In genomic region chr11:118886681-118887111, GRCh38 we compare ENCODE assay signal across 1 cellular context.
A peak's percentile ranks its signal among the peaks of the same experiment; 100 is the strongest.
TF ChIP-seq lines count a peak whose summit lies in the region.

No MANE protein-coding gene starts in this region.

TF ChIP-seq in GM12878, 131 proteins besides CTCF, POLR2A, EP300 and RAD21 (continued from another document and continues in another):
- TF ChIP-seq SKIL (IDR thresholded peaks at IDR 0.05; ENCODE audit: low read depth, poor library complexity, severe bottlenecking) (no peak), SIX5 (IDR thresholded peaks at IDR 0.05; ENCODE audit: low read depth, low read length, severe bottlenecking) (no peak), GATAD2B (conservative IDR thresholded peaks at IDR 0.05; ENCODE audit: low read depth) (0 out of 2 replicates have a peak, but pooled peaks have one; percentile 37), NR2F1 (conservative IDR thresholded peaks at IDR 0.05) (peak; percentile 77), PRDM15 (CRISPR knock-in tag; IDR thresholded peaks at IDR 0.05) (no peak), ZSCAN29 (IDR thresholded peaks at IDR 0.05) (no peak), ZBTB40 (IDR thresholded peaks at IDR 0.05; ENCODE audit: borderline replicate concordance) (no peak), TBL1XR1 (IDR thresholded peaks at IDR 0.05; ENCODE audit: low read depth, low read length) (no peak), TARDBP (IDR thresholded peaks at IDR 0.05; ENCODE audit: borderline replicate concordance) (no peak), YBX1 (IDR thresholded peaks at IDR 0.05) (no peak), USF2 (IDR thresholded peaks at IDR 0.05; ENCODE audit: borderline replicate concordance, low read depth, low read length) (no peak; the same call in 1 of the 2 replicates), BHLHE40 (IDR thresholded peaks at IDR 0.05; ENCODE audit: borderline replicate concordance in 1 of 2, low read depth in 2 of 2, low read length in 1 of 2) (peak; percentile 13 to 56; a peak in 1 of 4 replicates), MEF2A (IDR thresholded peaks at IDR 0.05; ENCODE audit: insufficient read depth, low read depth, low read length) (no peak), TCF7 (IDR thresholded peaks at IDR 0.05; ENCODE audit: borderline replicate concordance) (no peak), ZBED1 (IDR thresholded peaks at IDR 0.05; ENCODE audit: borderline replicate concordance) (no peak), CREM (IDR thresholded peaks at IDR 0.05; ENCODE audit: low read depth) (peak; percentile 57; the same call in 1 of the 2 replicates), NR2C2 (IDR thresholded peaks at IDR 0.05; ENCODE audit: borderline replicate concordance, control insufficient read depth, insufficient read length, low read depth) (no peak), RUNX3 (IDR thresholded peaks at IDR 0.05; ENCODE audit: low read length) (peak; percentile 63), PML (IDR thresholded peaks at IDR 0.05; ENCODE audit: low read length) (no peak), ZNF207 (IDR thresholded peaks at IDR 0.05; ENCODE audit: borderline replicate concordance) (no peak), CHD2 (IDR thresholded peaks at IDR 0.05; ENCODE audit: borderline replicate concordance, low read depth, low read length) (no peak), NFYA (IDR thresholded peaks at IDR 0.05; ENCODE audit: borderline replicate concordance, low read depth, low read length) (no peak), E2F8 (IDR thresholded peaks at IDR 0.05; ENCODE audit: low read depth, partially characterized antibody) (no peak), IRF3 (IDR thresholded peaks at IDR 0.05) (no peak), POLR2AphosphoS5 (IDR thresholded peaks at IDR 0.05; ENCODE audit: low read length) (no peak), SMARCA5 (IDR thresholded peaks at IDR 0.05) (no peak), NBN (IDR thresholded peaks at IDR 0.05) (peak; percentile 21; the same call in 1 of the 2 replicates), HDGF (IDR thresholded peaks at IDR 0.05) (no peak), STAT1 (conservative IDR thresholded peaks at IDR 0.05) (no peak), MAX (IDR thresholded peaks at IDR 0.05; ENCODE audit: low read depth, low read length) (peak; percentile 95), ZNF622 (IDR thresholded peaks at IDR 0.05) (no peak), USF1 (IDR thresholded peaks at IDR 0.05; ENCODE audit: borderline replicate concordance, extremely low read length, insufficient read depth, low read depth, low read length) (peak; percentile 41), PKNOX1 (IDR thresholded peaks at IDR 0.05) (no peak), ZZZ3 (IDR thresholded peaks at IDR 0.05; ENCODE audit: control insufficient read depth, insufficient read length, low read depth) (no peak), GABPA (IDR thresholded peaks at IDR 0.05; ENCODE audit: low read depth) (no peak), JUND (IDR thresholded peaks at IDR 0.05; ENCODE audit: low read depth, low read length) (no peak), ZBTB4 (CRISPR knock-in tag; IDR thresholded peaks at IDR 0.05) (no peak), LARP7 (IDR thresholded peaks at IDR 0.05) (no peak)
